In the genomic region with DNA sequence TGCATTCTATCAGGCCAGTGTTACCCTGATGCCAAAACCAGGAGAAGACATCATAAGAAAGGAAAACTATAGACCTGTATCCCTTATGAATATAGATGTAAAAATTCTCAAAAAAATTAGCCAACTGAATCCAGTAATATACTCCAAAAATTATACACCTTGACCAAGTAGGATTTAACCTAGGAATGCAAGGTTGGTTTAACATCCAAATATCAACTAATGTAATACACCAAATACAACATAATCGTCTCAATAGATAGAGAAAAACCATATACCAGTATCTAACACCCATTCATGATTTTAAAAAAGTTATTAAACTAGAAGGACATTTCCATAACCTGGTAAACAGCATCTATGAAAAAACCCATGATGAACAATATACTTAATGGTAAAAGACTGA, we compare ENCODE assay signal across 6 cellular contexts.
"Had no signal": no experiment of that assay in that cellular context is flagged by ENCODE, and none has a peak within 500 bp of the region (broad histone marks: within the 10 kb centered on the region; RNA-seq: fewer than 3 reads in every experiment).

No MANE protein-coding gene starts in this region.

- H3K36me3 ChIP-seq: HAP-1 had no signal

- H3K4me3 ChIP-seq: GM23248, HAP-1 had no signal

- DNase-seq: GM23248, GOT3, H7, IMR-90, KBM-7 had no signal

- H3K27ac ChIP-seq: GM23248 had no signal

- H3K4me1 ChIP-seq: HAP-1 had no signal

- H2AFZ ChIP-seq: GM23248 had no signal
